Comparison of ENCODE assay signal across 8 cellular contexts in the genomic region with DNA sequence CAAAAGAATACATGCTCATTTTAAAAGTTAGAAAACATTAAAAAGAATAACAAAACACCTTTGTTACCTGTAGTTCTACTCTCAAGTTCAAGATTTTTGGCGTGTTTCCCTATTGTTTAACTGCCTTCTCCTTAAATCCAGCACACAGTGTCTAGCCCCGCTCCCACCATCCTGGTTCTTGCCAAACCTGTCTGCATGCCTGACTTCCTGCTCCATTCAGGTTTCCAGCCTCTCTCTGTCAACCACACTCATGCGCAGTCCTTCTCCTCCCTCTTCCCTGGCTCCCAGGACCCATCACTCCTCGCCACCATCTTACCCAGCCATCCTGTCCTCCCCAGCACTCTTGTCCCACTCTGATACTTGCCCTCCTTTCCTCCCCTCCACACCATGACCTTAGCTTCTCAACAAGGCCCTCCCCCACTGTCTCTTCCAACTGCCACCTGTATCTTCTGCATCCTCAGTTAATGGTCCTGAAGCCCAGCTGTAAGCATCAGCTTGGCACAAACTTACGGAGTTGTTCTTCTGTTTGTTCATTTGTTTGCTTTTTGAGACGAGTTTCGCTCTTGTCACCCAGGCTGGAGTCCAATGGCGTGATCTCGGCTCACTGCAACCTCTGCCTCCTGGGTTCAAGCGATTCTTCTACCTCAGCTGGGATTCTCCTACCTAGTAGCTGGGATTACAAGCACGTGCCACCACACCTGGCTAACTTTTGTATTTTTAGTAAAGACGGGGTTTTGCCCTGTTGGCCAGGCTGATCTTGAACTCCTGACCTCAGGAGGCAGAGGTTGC. TPM values are rescaled to one million over a fixed set of nuclear protein-coding genes. Genes with fewer than 3 reads are reported as not detected.
DNase-seq lines count a peak whose midpoint lies in the region; ATAC-seq, FAIRE-seq and TF ChIP-seq lines count a peak whose summit lies in the region.

No MANE protein-coding gene starts in this region.

- BruUV-seq in HepG2 (replicated peaks; lab: Mats Ljungman, UMichigan), result no TSS peak

- TF ChIP-seq POLR2A in HepG2 (IDR thresholded peaks at IDR 0.05; ENCODE audit: insufficient read depth in 1 of 2, low read depth in 2 of 2, low read length in 2 of 2) (no peak), transverse colon (IDR thresholded peaks at IDR 0.05) (no peak)

- H4K20me1 ChIP-seq in HepG2 (ENCODE audit: insufficient read depth, low read length), result no peaks in the 10 kb centered on the region

- H3K9me3 ChIP-seq in HepG2 (ENCODE audit: low read length) (no peaks in the 10 kb centered on the region), transverse colon (no peaks in the 10 kb centered on the region)

- H3K4me3 ChIP-seq in HepG2 (replicated peaks in 1 of 3; ENCODE audit: insufficient read depth in 1 of 3, low read depth in 2 of 3, low read length in 3 of 3), result no peak overlapping the region; a peak in 1 of 6 replicates
- H3K4me3 ChIP-seq in transverse colon, result no peak overlapping the region

- TF ChIP-seq RAD21 in HepG2 (CRISPR knock-in tag; IDR thresholded peaks at IDR 0.05), result no peak

- no peaks in the 10 kb centered on the region for H3K27me3 Mint-ChIP-seq in activated naive CD4-positive, alpha-beta T cell treated with anti-CD3 and anti-CD28 coated beads, Interleukin-2, amount 50 U/mL, for 24 hours
- no peaks in the 10 kb centered on the region for H3K27me3 Mint-ChIP-seq in activated CD4-positive, alpha-beta memory T cell treated with anti-CD3 and anti-CD28 coated beads for 36 hours

- H3K4me1 ChIP-seq in HepG2 (ENCODE audit: insufficient read depth, low read length) (peaks cover 55% of the 10 kb centered on the region), transverse colon (peaks cover 14 to 80% (median 39%) of the 10 kb centered on the region in 4 donors)

- intact Hi-C loops in activated CD4-positive, alpha-beta memory T cell treated with anti-CD3 and anti-CD28 coated beads for 36 hours (cut with micrococcal nuclease), result no loop called here
- intact Hi-C loops in HepG2 (cut with micrococcal nuclease; ENCODE audit: unreplicated experiment) (no loop called here), transverse colon (cut with DNase I; ENCODE audit: low total_unique reads) (no loop called here)

- in situ Hi-C loops in HepG2 (cut with HindIII; ENCODE audit: extremely low pct_ligation_motif_present, low pct_unique_long_range_greater_than_20kb) (no loop called here), transverse colon (cut with MboI; ENCODE audit: low pct_ligation_motif_present in 1 of 4, low pct_unique_long_range_greater_than_20kb in 1 of 4, low sequenced_read_pairs in 3 of 4) (no loop called here)

- H3K79me2 ChIP-seq in HepG2 (ENCODE audit: insufficient read depth, low read length), result no peaks in the 10 kb centered on the region

- no peak overlapping the region for H2AFZ ChIP-seq in HepG2 (ENCODE audit: low read length)

- POLR2A ChIA-PET in activated CD4-positive, alpha-beta memory T cell treated with anti-CD3 and anti-CD28 coated beads for 36 hours (lab: Charles Lee), result no interaction called here
- POLR2A ChIA-PET in HepG2 (lab: Yijun Ruan, JAX), result interaction anchor here (1.8 to 4.2 kb wide), 2 partner anchors 7 to 25 kb away, joined by 8 to 26 read pairs; partner anchors contain the start of gene MYH9

- no peak overlapping the region for H3K9ac ChIP-seq in HepG2 (ENCODE audit: insufficient read depth, low read depth, low read length)

- no peak for DNase-seq in activated naive CD4-positive, alpha-beta T cell treated with anti-CD3 and anti-CD28 coated beads, Interleukin-2, amount 50 U/mL, for 72 hours (ENCODE audit: low spot score in 2 of 2)
- no peak for DNase-seq in activated CD4-positive, alpha-beta memory T cell treated with anti-CD3 and anti-CD28 coated beads for 36 hours
- DNase-seq in HepG2 (ENCODE audit: low spot score), result no peak
- peak; percentile 64 for DNase-seq in transverse colon
- no peak for DNase-seq in ecto neural progenitor cell (ENCODE audit: low spot score)
- DNase-seq in HuH-7.5 (ENCODE audit: low spot score), result no peak

- H3K27me3 ChIP-seq in HepG2 (ENCODE audit: control insufficient read depth in 1 of 2, insufficient read depth in 2 of 2, low read length in 2 of 2) (no peaks in the 10 kb centered on the region), transverse colon (no peaks in the 10 kb centered on the region)

- peak overlapping the region; percentile 44; the same call in 1 of the 2 replicates for H3K4me2 ChIP-seq in HepG2 (ENCODE audit: low read depth, low read length)

- no peaks in the 10 kb centered on the region for H3K36me3 ChIP-seq in HepG2 (replicated peaks in 1 of 2; ENCODE audit: control insufficient read depth in 1 of 2, insufficient read depth in 2 of 2, low read length in 2 of 2)
- no peaks in the 10 kb centered on the region for H3K36me3 ChIP-seq in transverse colon

- H3K9me3 Mint-ChIP-seq in activated naive CD4-positive, alpha-beta T cell treated with anti-CD3 and anti-CD28 coated beads, Interleukin-2, amount 50 U/mL, for 24 hours, result no peaks in the 10 kb centered on the region
- H3K9me3 Mint-ChIP-seq in activated naive CD4-positive, alpha-beta T cell treated with anti-CD3 and anti-CD28 coated beads, Interleukin-2, amount 50 U/mL, for 72 hours, result no peaks in the 10 kb centered on the region
- no peaks in the 10 kb centered on the region for H3K9me3 Mint-ChIP-seq in activated CD4-positive, alpha-beta memory T cell treated with anti-CD3 and anti-CD28 coated beads for 36 hours

- FAIRE-seq in HepG2 (lab: Jason Lieb, UNC), result no peak

- TF ChIP-seq CTCF in HepG2 (CRISPR knock-in tag; IDR thresholded peaks at IDR 0.05) (no peak), transverse colon (IDR thresholded peaks at IDR 0.05) (no peak)

- ATAC-seq in activated naive CD4-positive, alpha-beta T cell treated with anti-CD3 and anti-CD28 coated beads, Interleukin-2, amount 50 U/mL, for 72 hours, result no peak
- ATAC-seq in HepG2 (no peak), HG03439 (IDR thresholded peaks at IDR 0.05; ENCODE audit: unreplicated experiment) (no peak)

- no peaks in the 10 kb centered on the region for H3K36me3 Mint-ChIP-seq in activated naive CD4-positive, alpha-beta T cell treated with anti-CD3 and anti-CD28 coated beads, Interleukin-2, amount 50 U/mL, for 24 hours
- no peaks in the 10 kb centered on the region for H3K36me3 Mint-ChIP-seq in activated naive CD4-positive, alpha-beta T cell treated with anti-CD3 and anti-CD28 coated beads, Interleukin-2, amount 50 U/mL, for 72 hours
- no peaks in the 10 kb centered on the region for H3K36me3 Mint-ChIP-seq in activated CD4-positive, alpha-beta memory T cell treated with anti-CD3 and anti-CD28 coated beads for 36 hours

- H3K27ac Mint-ChIP-seq in activated naive CD4-positive, alpha-beta T cell treated with anti-CD3 and anti-CD28 coated beads, Interleukin-2, amount 50 U/mL, for 24 hours, result peak overlapping the region; percentile 47
- no peak overlapping the region for H3K27ac Mint-ChIP-seq in activated naive CD4-positive, alpha-beta T cell treated with anti-CD3 and anti-CD28 coated beads, Interleukin-2, amount 50 U/mL, for 72 hours
- H3K27ac Mint-ChIP-seq in activated CD4-positive, alpha-beta memory T cell treated with anti-CD3 and anti-CD28 coated beads for 36 hours, result peak overlapping the region; percentile 42

- TF ChIP-seq EP300 in HepG2 (IDR thresholded peaks at IDR 0.05; ENCODE audit: low read depth in 2 of 2, low read length in 2 of 2), result no peak
- TF ChIP-seq EP300 in HepG2 (CRISPR knock-in tag; IDR thresholded peaks at IDR 0.05; ENCODE audit: borderline replicate concordance), result no peak
- TF ChIP-seq EP300 in transverse colon (IDR thresholded peaks at IDR 0.05; ENCODE audit: low read depth), result no peak

- CTCF ChIA-PET in activated CD4-positive, alpha-beta memory T cell treated with anti-CD3 and anti-CD28 coated beads for 36 hours (lab: Charles Lee), result interaction anchor here (1.2 to 1.5 kb wide), 2 partner anchors 75 to 94 kb away, joined by 3 to 5 read pairs; no protein-coding TSS in a partner anchor
- CTCF ChIA-PET in HepG2 (lab: Yijun Ruan, JAX; ENCODE audit: low intra/inter-chr PET ratio, low total read pairs), result no interaction called here

- H3K27ac ChIP-seq in HepG2 (ENCODE audit: extremely low read length, insufficient read depth, low read length) (no peak overlapping the region), transverse colon (peak overlapping the region; percentile 61 to 74 (median 68))

- H3K4me3 Mint-ChIP-seq in activated naive CD4-positive, alpha-beta T cell treated with anti-CD3 and anti-CD28 coated beads, Interleukin-2, amount 50 U/mL, for 24 hours, result no peak overlapping the region
- no peak overlapping the region for H3K4me3 Mint-ChIP-seq in activated CD4-positive, alpha-beta memory T cell treated with anti-CD3 and anti-CD28 coated beads for 36 hours

- peaks cover 39% of the 10 kb centered on the region for H3K4me1 Mint-ChIP-seq in activated naive CD4-positive, alpha-beta T cell treated with anti-CD3 and anti-CD28 coated beads, Interleukin-2, amount 50 U/mL, for 24 hours
- peaks cover 21% of the 10 kb centered on the region for H3K4me1 Mint-ChIP-seq in activated CD4-positive, alpha-beta memory T cell treated with anti-CD3 and anti-CD28 coated beads for 36 hours (ENCODE audit: low read depth)

- 32% methylated on average over 12 of the region's 12 CpGs for WGBS in HepG2 (ENCODE audit: low lambda C conversion rate)
- WGBS in transverse colon (ENCODE audit: low coverage in 1 of 2), 2 donors, result 50 to 58% methylated on average over 11 to 12 of the region's 12 CpGs

RNA-seq across cellular contexts. Expression of gene MYH9, which starts 7.5 kb away (rescaled TPM):
- total RNA-seq in activated naive CD4-positive, alpha-beta T cell treated with anti-CD3 and anti-CD28 coated beads, Interleukin-2, amount 50 U/mL, for 72 hours, result 100 to 1,000 TPM; 521 to 691 TPM
- 100 to 1,000 TPM; 712 to 720 TPM for total RNA-seq in activated CD4-positive, alpha-beta memory T cell treated with anti-CD3 and anti-CD28 coated beads for 36 hours
- total RNA-seq in HepG2 (2016; rRNA removed; fragmentation: Illumina TruSeq; extraction: Trizol), result 98.5 and 125 TPM in 2 replicates
- 28.5 and 28.7 TPM in 2 replicates for total RNA-seq in HepG2 (2016; cell fraction: cytosol; rRNA removed; fragmentation: Illumina TruSeq; extraction: Trizol; ENCODE audit: low read depth)
- total RNA-seq in HepG2 (2016; cell fraction: insoluble cytoplasmic fraction; rRNA removed; fragmentation: Illumina TruSeq; extraction: Trizol), result 92.9 and 102 TPM in 2 replicates
- total RNA-seq in HepG2 (2016; cell fraction: membrane; rRNA removed; fragmentation: Illumina TruSeq; extraction: Trizol), result 39.3 and 47.1 TPM in 2 replicates
- total RNA-seq in HepG2 (2016; cell fraction: nucleus; rRNA removed; fragmentation: Illumina TruSeq; extraction: Trizol), result 73.0 and 81.6 TPM in 2 replicates
- 50.7 and 60.6 TPM in 2 replicates for polyA plus RNA-seq in HepG2 (2011; rRNA removed)
- polyA plus RNA-seq in HepG2 (2011; cell fraction: cytosol; rRNA removed), result 31.6 and 39.3 TPM in 2 replicates
- polyA plus RNA-seq in HepG2 (2011; cell fraction: nucleus; rRNA removed), result 68.4 and 91.3 TPM in 2 replicates
- 88.3 and 93.4 TPM in 2 replicates for polyA plus RNA-seq in HepG2 (2012)
- 3.6 and 4.2 TPM in 2 replicates for polyA plus RNA-seq in HepG2 (2016; cell fraction: cytosol; fragmentation: Illumina TruSeq; extraction: Trizol; ENCODE audit: low read depth)
- 72.0 and 110 TPM in 2 replicates for polyA plus RNA-seq in HepG2 (2016; cell fraction: insoluble cytoplasmic fraction; fragmentation: Illumina TruSeq; extraction: Trizol; ENCODE audit: low read depth)
- 8.1 and 11.6 TPM in 2 replicates for polyA plus RNA-seq in HepG2 (2016; cell fraction: membrane; fragmentation: Illumina TruSeq; extraction: Trizol; ENCODE audit: low read depth)
- polyA plus RNA-seq in HepG2 (2016; cell fraction: nucleus; fragmentation: Illumina TruSeq; extraction: Trizol; ENCODE audit: insufficient read depth, low read depth), result 106 and 113 TPM in 2 replicates
- 124 and 180 TPM in 2 replicates for polyA minus RNA-seq in HepG2 (2011; rRNA and poly(A)+ RNA removed; ENCODE audit: low replicate concordance)
- 125 and 176 TPM in 2 replicates for polyA minus RNA-seq in HepG2 (2011; cell fraction: cytosol; rRNA and poly(A)+ RNA removed)
- polyA minus RNA-seq in HepG2 (2011; cell fraction: nucleus; rRNA and poly(A)+ RNA removed), result 61.9 and 97.5 TPM in 2 replicates
- total RNA-seq in transverse colon, result 100 to 1,000 TPM; 385 to 511 (median 460) TPM

Comparison
In these comparisons a context has a peak if more than half of its experiments do, and no peak if none do; other contexts are left out.
1. H3K27ac Mint-ChIP-seq: peak in activated naive CD4-positive, alpha-beta T cell treated with anti-CD3 and anti-CD28 coated beads, Interleukin-2, amount 50 U/mL, for 24 hours (single experiment) and activated CD4-positive, alpha-beta memory T cell treated with anti-CD3 and anti-CD28 coated beads for 36 hours (single experiment); none in activated naive CD4-positive, alpha-beta T cell treated with anti-CD3 and anti-CD28 coated beads, Interleukin-2, amount 50 U/mL, for 72 hours (0 of 2).